Comparison of ENCODE assay signal across 17 cellular contexts in genomic region chr17:15289285-15290185, GRCh38. TPM values are rescaled to one million over a fixed set of nuclear protein-coding genes. Genes with fewer than 3 reads are reported as not detected.
DNase-seq lines count a peak whose midpoint lies in the region; ATAC-seq and TF ChIP-seq lines count a peak whose summit lies in the region.
"Had no signal": no experiment of that assay in that cellular context is flagged by ENCODE, and none has a peak within 500 bp of the region (broad histone marks: within the 10 kb centered on the region; RNA-seq: fewer than 3 reads in every experiment).

No MANE protein-coding gene starts in this region.

- H3K9me3 ChIP-seq in prostate gland, result no peaks in the 10 kb centered on the region
- no peaks in the 10 kb centered on the region for H3K9me3 ChIP-seq in effector memory CD4-positive, alpha-beta T cell (ENCODE audit: control insufficient read depth, low read length)
- H3K9me3 ChIP-seq: colonic mucosa, heart right ventricle, lower lobe of right lung had no signal

- intact Hi-C loops in sciatic nerve (cut with DNase I) (no loop called here), prostate gland (cut with DNase I) (no loop called here)

- 60% methylated on average over 22 of the region's 22 CpGs for WGBS in prostate gland

- H3K36me3 Mint-ChIP-seq in activated T-helper 17 cell treated with anti-CD3 and anti-CD28 coated beads, Interleukin-2, amount 50 U/mL, for 72 hours (ENCODE audit: low read depth), result no peaks in the 10 kb centered on the region
- H3K36me3 Mint-ChIP-seq: activated CD8-positive, alpha-beta memory T cell treated with anti-CD3 and anti-CD28 coated beads, Interleukin-2, amount 10 ng/mL, durations not matched to agents 7 days and 5 days; activated naive CD8-positive, alpha-beta T cell treated with anti-CD3 and anti-CD28 coated beads for 36 hours had no signal

- no peak overlapping the region for H3K27ac Mint-ChIP-seq in activated T-helper 17 cell treated with anti-CD3 and anti-CD28 coated beads, Interleukin-2, amount 50 U/mL, for 72 hours
- H3K27ac Mint-ChIP-seq: activated CD8-positive, alpha-beta memory T cell treated with anti-CD3 and anti-CD28 coated beads, Interleukin-2, amount 10 ng/mL, durations not matched to agents 7 days and 5 days; activated naive CD8-positive, alpha-beta T cell treated with anti-CD3 and anti-CD28 coated beads for 36 hours had no signal

- peaks cover 43% of the 10 kb centered on the region for H3K27me3 Mint-ChIP-seq in activated T-helper 17 cell treated with anti-CD3 and anti-CD28 coated beads, Interleukin-2, amount 50 U/mL, for 72 hours

- no peak overlapping the region for H3K4me3 ChIP-seq in epithelial cell of esophagus (ENCODE audit: low read length)
- H3K4me3 ChIP-seq in prostate gland, result no peak overlapping the region
- no peak overlapping the region for H3K4me3 ChIP-seq in effector memory CD4-positive, alpha-beta T cell (ENCODE audit: insufficient read depth, low read depth, low read length, poor library complexity, severe bottlenecking)
- H3K4me3 ChIP-seq: colonic mucosa, heart right ventricle, lower lobe of right lung had no signal

- ATAC-seq in sciatic nerve, result peak; percentile 58
- ATAC-seq in activated T-helper 17 cell treated with anti-CD3 and anti-CD28 coated beads, Interleukin-2, amount 50 U/mL, for 72 hours (replicated peaks), result no peak
- ATAC-seq: activated CD8-positive, alpha-beta memory T cell treated with anti-CD3 and anti-CD28 coated beads, Interleukin-2, amount 10 ng/mL, durations not matched to agents 7 days and 5 days; heart right ventricle; lower lobe of right lung had no signal

- no peak for TF ChIP-seq CTCF in epithelial cell of esophagus (IDR thresholded peaks at IDR 0.05; ENCODE audit: insufficient read depth, low read depth, low read length, missing control alignments)
- no peak for TF ChIP-seq CTCF in prostate gland (IDR thresholded peaks at IDR 0.05)

- TF ChIP-seq POLR2A in prostate gland (IDR thresholded peaks at IDR 0.05), result no peak

- no peaks in the 10 kb centered on the region for H3K9me3 Mint-ChIP-seq in activated T-helper 17 cell treated with anti-CD3 and anti-CD28 coated beads, Interleukin-2, amount 50 U/mL, for 72 hours
- H3K9me3 Mint-ChIP-seq: activated naive CD8-positive, alpha-beta T cell treated with anti-CD3 and anti-CD28 coated beads for 36 hours had no signal

- no peaks in the 10 kb centered on the region for H3K27me3 ChIP-seq in prostate gland (replicated peaks; ENCODE audit: insufficient read depth)
- no peaks in the 10 kb centered on the region for H3K27me3 ChIP-seq in effector memory CD4-positive, alpha-beta T cell (replicated peaks; ENCODE audit: control insufficient read depth, insufficient read depth, low read length, poor library complexity, severe bottlenecking)
- H3K27me3 ChIP-seq: colonic mucosa, heart right ventricle had no signal

- H3K4me1 Mint-ChIP-seq in activated T-helper 17 cell treated with anti-CD3 and anti-CD28 coated beads, Interleukin-2, amount 50 U/mL, for 72 hours, result no peaks in the 10 kb centered on the region
- H3K4me1 Mint-ChIP-seq: activated CD8-positive, alpha-beta memory T cell treated with anti-CD3 and anti-CD28 coated beads, Interleukin-2, amount 10 ng/mL, durations not matched to agents 7 days and 5 days; activated naive CD8-positive, alpha-beta T cell treated with anti-CD3 and anti-CD28 coated beads for 36 hours had no signal

- no peak overlapping the region for H3K27ac ChIP-seq in prostate gland
- no peak overlapping the region for H3K27ac ChIP-seq in effector memory CD4-positive, alpha-beta T cell (ENCODE audit: insufficient read depth, low read length, poor library complexity, severe bottlenecking)
- H3K27ac ChIP-seq: colonic mucosa, lower lobe of right lung, WERI-Rb-1 had no signal

- no peaks in the 10 kb centered on the region for H3K36me3 ChIP-seq in prostate gland
- H3K36me3 ChIP-seq in effector memory CD4-positive, alpha-beta T cell (ENCODE audit: control insufficient read depth, insufficient read depth, low read length), result no peaks in the 10 kb centered on the region
- H3K36me3 ChIP-seq: colonic mucosa, heart right ventricle, lower lobe of right lung, WERI-Rb-1 had no signal

- H3K4me3 Mint-ChIP-seq in activated T-helper 17 cell treated with anti-CD3 and anti-CD28 coated beads, Interleukin-2, amount 50 U/mL, for 72 hours, result no peak overlapping the region
- H3K4me3 Mint-ChIP-seq: activated CD8-positive, alpha-beta memory T cell treated with anti-CD3 and anti-CD28 coated beads, Interleukin-2, amount 10 ng/mL, durations not matched to agents 7 days and 5 days; activated naive CD8-positive, alpha-beta T cell treated with anti-CD3 and anti-CD28 coated beads for 36 hours had no signal

- DNase-seq in SIG-M5 treated with dmso at 0.1 percent for 504 hours (lab: John Stamatoyannopoulos, UW; ENCODE audit: unreplicated experiment) (peak; percentile 4), SIG-M5 (lab: John Stamatoyannopoulos, UW) (no peak), epithelial cell of esophagus (ENCODE audit: low read depth) (peak; percentile 37), sciatic nerve (ENCODE audit: low spot score) (no peak), prostate gland (ENCODE audit: low spot score) (no peak)
- no peak for DNase-seq in effector memory CD4-positive, alpha-beta T cell
- DNase-seq: activated CD8-positive, alpha-beta memory T cell treated with anti-CD3 and anti-CD28 coated beads, Interleukin-2, amount 10 ng/mL, durations not matched to agents 7 days and 5 days; activated naive CD8-positive, alpha-beta T cell treated with anti-CD3 and anti-CD28 coated beads for 36 hours; colonic mucosa; heart right ventricle; Kasumi-1; lower lobe of right lung; NCI-H2227 treated with DMSO at 0.1 percent for 48 hours; WERI-Rb-1 had no signal

- no peaks in the 10 kb centered on the region for H3K4me1 ChIP-seq in prostate gland (replicated peaks)
- H3K4me1 ChIP-seq in effector memory CD4-positive, alpha-beta T cell (ENCODE audit: control insufficient read depth, insufficient read depth, low read length, poor library complexity, severe bottlenecking), result no peaks in the 10 kb centered on the region
- H3K4me1 ChIP-seq: colonic mucosa had no signal

TF ChIP-seq in PFSK-1, 5 proteins besides CTCF, POLR2A, EP300 and RAD21:
- TF ChIP-seq FOXP2 (optimal IDR thresholded peaks at IDR 0.05; ENCODE audit: borderline replicate concordance, extremely low read depth, extremely low read length, insufficient read depth) (peak; percentile 53), TAF1 (IDR thresholded peaks at IDR 0.05; ENCODE audit: borderline replicate concordance, insufficient read depth, low read length) (no peak)

RNA-seq across cellular contexts. Expression of gene PMP22, which starts 24.4 kb away (rescaled TPM):
- 6.4 TPM for polyA plus RNA-seq in PFSK-1 (2012; ENCODE audit: insufficient read length, low read depth)
- total RNA-seq in sciatic nerve, result 2,465 TPM
- total RNA-seq in prostate gland, result 10 to 100 TPM; 22.5 to 76.1 TPM
- total RNA-seq in activated T-helper 17 cell treated with anti-CD3 and anti-CD28 coated beads, Interleukin-2, amount 50 U/mL, for 72 hours, result not detected
- total RNA-seq: activated CD8-positive, alpha-beta memory T cell treated with anti-CD3 and anti-CD28 coated beads, Interleukin-2, amount 10 ng/mL, durations not matched to agents 7 days and 5 days had no signal

RNA-seq across cellular contexts. Expression of gene TEKT3, which starts 51.9 kb away (rescaled TPM):
- not detected for polyA plus RNA-seq in PFSK-1 (2012; ENCODE audit: insufficient read length, low read depth)
- total RNA-seq in sciatic nerve (3.5 TPM), prostate gland (1 to 10 TPM in 1 of 2 donors, not detected in 1; 3.2 TPM)
- under 1 TPM in 1 of 2 donors, not detected in 1; 0.69 TPM for total RNA-seq in activated T-helper 17 cell treated with anti-CD3 and anti-CD28 coated beads, Interleukin-2, amount 50 U/mL, for 72 hours
- total RNA-seq: activated CD8-positive, alpha-beta memory T cell treated with anti-CD3 and anti-CD28 coated beads, Interleukin-2, amount 10 ng/mL, durations not matched to agents 7 days and 5 days; activated naive CD8-positive, alpha-beta T cell treated with anti-CD3 and anti-CD28 coated beads for 36 hours; osteocyte had no signal

Comparison
In these comparisons a context has a peak if more than half of its experiments do, and no peak if none do; other contexts are left out.
1. DNase-seq: peak in SIG-M5 treated with dmso at 0.1 percent for 504 hours (single experiment) and epithelial cell of esophagus (single experiment); none in SIG-M5 (single experiment), sciatic nerve (single experiment), prostate gland (single experiment) and effector memory CD4-positive, alpha-beta T cell (0 of 3).
2. RNA of gene PMP22, which starts 24.4 kb away (total RNA-seq): 2,465 TPM in sciatic nerve (single experiment); 22.5 to 76.1 TPM in prostate gland and not detected in activated T-helper 17 cell treated with anti-CD3 and anti-CD28 coated beads, Interleukin-2, amount 50 U/mL, for 72 hours; every median in the first group is over 10 times any median in the second.